In genomic region chr20:49915118-49915379, GRCh38 we compare ENCODE assay signal across 8 cellular contexts. TPM values are rescaled to one million over a fixed set of nuclear protein-coding genes. Genes with fewer than 3 reads are reported as not detected.
DNase-seq lines count a peak whose midpoint lies in the region; ATAC-seq and TF ChIP-seq lines count a peak whose summit lies in the region.

No MANE protein-coding gene starts in this region.

- peak overlapping the region; percentile 97 for H3K27ac ChIP-seq in ACC112 (ENCODE audit: low read depth, low read length)
- peak overlapping the region; percentile 100 for H3K27ac ChIP-seq in SJSA1

- H3K27me3 ChIP-seq in ACC112 (ENCODE audit: insufficient read depth, low read length), result no peaks in the 10 kb centered on the region
- H3K27me3 ChIP-seq in SJSA1 (replicated peaks), result no peaks in the 10 kb centered on the region

- H3K9me3 ChIP-seq in SJSA1 (replicated peaks), result no peaks in the 10 kb centered on the region

- H3K4me3 ChIP-seq in ACC112 (ENCODE audit: low read depth, low read length) (peak overlapping the region; percentile 80), SJSA1 (peak overlapping the region; percentile 89), fibroblast of villous mesenchyme (ENCODE audit: low read depth, low read length) (peak overlapping the region; percentile 83), retinal pigment epithelial cell (ENCODE audit: low read length) (peak overlapping the region; percentile 78)

- peak; percentile 43 for ATAC-seq in GM21723 (IDR thresholded peaks at IDR 0.05; ENCODE audit: unreplicated experiment)

- peak overlapping the region; percentile 73 for H2AFZ ChIP-seq in ACC112 (ENCODE audit: low read length, unreplicated experiment)

- no peak for TF ChIP-seq CTCF in fibroblast of villous mesenchyme (IDR thresholded peaks at IDR 0.05; ENCODE audit: insufficient read depth, low read depth, low read length)
- TF ChIP-seq CTCF in retinal pigment epithelial cell (conservative IDR thresholded peaks at IDR 0.05; ENCODE audit: low read depth, low read length), result no peak

- DNase-seq in SJSA1 (ENCODE audit: low read depth in 1 of 2, low spot score in 2 of 2) (no peak), fibroblast of villous mesenchyme (ENCODE audit: low read depth) (no peak), retinal pigment epithelial cell (ENCODE audit: low read depth) (no peak), cerebellar cortex (ENCODE audit: low spot score) (no peak)
- no peak for DNase-seq in effector CD8-positive, alpha-beta T cell (lab: John Stamatoyannopoulos, UW)
- DNase-seq in stimulated activated CD4-positive, alpha-beta T cell treated with anti-CD3 and anti-CD28 coated beads, Interleukin-4, amount 100 ng/mL, for 24 hours, result no peak

- peaks cover 4% of the 10 kb centered on the region for H3K4me1 ChIP-seq in ACC112 (ENCODE audit: control insufficient read depth, insufficient read depth, low read length, unreplicated experiment)
- H3K4me1 ChIP-seq in SJSA1 (replicated peaks), result peaks cover 22% of the 10 kb centered on the region

- H3K79me2 ChIP-seq in ACC112 (ENCODE audit: control insufficient read depth, insufficient read depth, low read length, unreplicated experiment), result peaks cover 49% of the 10 kb centered on the region

- no peaks in the 10 kb centered on the region for H3K36me3 ChIP-seq in ACC112 (ENCODE audit: insufficient read depth, low read length)
- peaks cover 18% of the 10 kb centered on the region for H3K36me3 ChIP-seq in SJSA1

RNA-seq across cellular contexts. Expression of gene SPATA2, which starts 0.3 kb away (rescaled TPM):
- total RNA-seq in SJSA1 (2014; rRNA removed; shearing (Covaris generic)), result 2.5 and 3.5 TPM in 2 replicates
- 2.6 and 3.9 TPM in 2 replicates for total RNA-seq in fibroblast of villous mesenchyme

RNA-seq across cellular contexts. Expression of gene RNF114, which starts 21.1 kb away (rescaled TPM):
- 168 and 175 TPM in 2 replicates for total RNA-seq in SJSA1 (2014; rRNA removed; shearing (Covaris generic))
- 44.1 and 57.0 TPM in 2 replicates for total RNA-seq in fibroblast of villous mesenchyme
